ENCODE assay signal across 23 cellular contexts in the genomic region with DNA sequence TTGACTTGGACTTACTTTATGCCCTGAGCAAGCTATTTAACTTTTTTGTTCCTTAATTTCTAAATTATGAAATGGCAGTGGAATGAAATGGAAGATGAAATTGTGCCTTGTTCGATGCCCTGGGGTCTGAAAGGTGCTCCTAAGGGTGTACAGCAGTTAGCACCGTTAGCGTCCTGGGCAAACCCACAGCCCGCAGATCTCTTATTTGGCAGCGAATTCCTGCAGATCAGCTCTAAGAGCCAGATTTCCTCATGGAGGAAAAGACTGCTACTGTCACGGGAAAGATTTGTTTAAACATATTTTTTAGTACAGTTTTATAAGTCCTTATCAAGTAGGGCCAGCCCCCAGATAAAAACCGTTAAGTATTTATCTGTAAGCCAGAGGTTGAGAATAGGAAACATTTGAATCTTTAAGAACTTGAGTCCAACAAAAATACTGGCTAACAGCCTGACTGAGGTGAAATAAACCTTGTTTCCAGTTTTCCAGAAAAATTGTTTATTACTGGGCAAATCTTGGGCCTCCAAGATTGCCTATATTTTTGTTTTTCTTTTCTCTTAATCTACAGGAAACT.
DNase-seq lines count a peak whose midpoint lies in the region; ATAC-seq and TF ChIP-seq lines count a peak whose summit lies in the region.
"Had no signal": no experiment of that assay in that cellular context is flagged by ENCODE, and none has a peak within 500 bp of the region (broad histone marks: within the 10 kb centered on the region; RNA-seq: fewer than 3 reads in every experiment).

No MANE protein-coding gene starts in this region.

- intact Hi-C loops in IMR-90 (cut with micrococcal nuclease) (loop anchor here (5.0 kb wide), 1 partner anchor 42 kb away; no protein-coding TSS in a partner anchor), left ventricle myocardium superior (cut with micrococcal nuclease) (no loop called here), sigmoid colon (cut with DNase I) (loop anchor here (5.0 kb wide), 1 partner anchor 62 kb away; no protein-coding TSS in a partner anchor), lower leg skin (cut with DNase I; ENCODE audit: low total_unique reads) (no loop called here)

- no peak for TF ChIP-seq POLR2A in IMR-90 (IDR thresholded peaks at IDR 0.05; ENCODE audit: low read depth, low read length)
- no peak for TF ChIP-seq POLR2A in sigmoid colon (IDR thresholded peaks at IDR 0.05)
- no peak for TF ChIP-seq POLR2A in lower leg skin (IDR thresholded peaks at IDR 0.05)

- H3K23ac ChIP-seq in IMR-90 (ENCODE audit: low read depth, low read length) = no peak overlapping the region

- H3K9ac ChIP-seq in IMR-90 (ENCODE audit: low read depth, low read length) (no peak overlapping the region), adipocyte (ENCODE audit: low read length) (peak overlapping the region; percentile 55)

- no peak overlapping the region for H4K91ac ChIP-seq in IMR-90 (ENCODE audit: insufficient read depth, low read depth, low read length)

- no peak overlapping the region for H2AK5ac ChIP-seq in IMR-90 (ENCODE audit: low read depth, low read length)

- H3K4me1 ChIP-seq in IMR-90 (ENCODE audit: control insufficient read depth, insufficient read depth, low read length) (peaks cover 9% of the 10 kb centered on the region), adipocyte (ENCODE audit: control insufficient read depth, insufficient read depth, low read length) (peaks cover 34% of the 10 kb centered on the region), sigmoid colon (peaks cover 0 to 69% (median 44%) of the 10 kb centered on the region in 4 donors)

- POLR2A ChIA-PET in IMR-90 (lab: Charles Lee; ENCODE audit: unreplicated experiment) = no interaction called here

- CTCF ChIA-PET in IMR-90 (lab: Yijun Ruan, JAX) = no interaction called here

- H3K9me1 ChIP-seq in IMR-90 (ENCODE audit: insufficient read depth, low read length) = 0 out of 2 replicates have a peak, but pooled peaks cover 2% of the 10 kb centered on the region

- ATAC-seq in IMR-90 (ENCODE audit: low read depth) = no peak
- peak; percentile 25 for ATAC-seq in left ventricle myocardium superior
- ATAC-seq in HG03457 (IDR thresholded peaks at IDR 0.05; ENCODE audit: unreplicated experiment) = no peak
- ATAC-seq: activated CD8-positive, alpha-beta T cell treated with anti-CD3 and anti-CD28 coated beads, Interleukin-2, amount 10 ng/mL, durations not matched to agents 7 days and 5 days; activated naive CD4-positive, alpha-beta T cell treated with anti-CD3 and anti-CD28 coated beads, Interleukin-2, amount 50 U/mL, for 72 hours; activated T-cell treated with anti-CD3 and anti-CD28 coated beads, Interleukin-2, amount 50 U/mL, for 4 hours; natural killer cell treated with Interleukin-12 subunit alpha and Interleukin-12 subunit beta and Interleukin-15 and Interleukin-18, amount 100 ng/mL, for 72 hours; stimulated activated naive B cell treated with anti-CD40 and anti-IgM and Interleukin-4, amounts not matched to agents 10 μg/mL and 1 μg/mL and 100 μg/mL, for 72 hours had no signal

- no peak overlapping the region for H3K27ac ChIP-seq in IMR-90 (ENCODE audit: insufficient read depth, low read length)
- H3K27ac ChIP-seq in sigmoid colon = peak overlapping the region in 3 of 4 donors; percentile 71 to 84 (median 78)
- H3K27ac ChIP-seq in brain microvascular endothelial cell = no peak overlapping the region

- H3K4me3 ChIP-seq in IMR-90 (ENCODE audit: insufficient read depth, low read depth, low read length) = no peak overlapping the region
- H3K4me3 ChIP-seq in adipocyte (ENCODE audit: low read length) = no peak overlapping the region
- no peak overlapping the region for H3K4me3 ChIP-seq in sigmoid colon
- H3K4me3 ChIP-seq in lower leg skin (ENCODE audit: low read depth, poor library complexity, severe bottlenecking) = no peak overlapping the region
- H3K4me3 ChIP-seq in brain microvascular endothelial cell (ENCODE audit: low read depth, low read length) = no peak overlapping the region
- H3K4me3 ChIP-seq: upper lobe of left lung had no signal

- H4K20me1 ChIP-seq in IMR-90 (ENCODE audit: insufficient read depth, low read length) = no peaks in the 10 kb centered on the region

- no peak for TF ChIP-seq EP300 in sigmoid colon (IDR thresholded peaks at IDR 0.05)

- no peak overlapping the region for H2BK5ac ChIP-seq in IMR-90 (ENCODE audit: low read depth, low read length, poor library complexity, severe bottlenecking)

- H4K5ac ChIP-seq in IMR-90 (ENCODE audit: low read depth, low read length) = no peak overlapping the region

- H2AK9ac ChIP-seq in IMR-90 (replicated peaks; ENCODE audit: low read depth, low read length, poor library complexity) = no peak overlapping the region

- TF ChIP-seq CTCF in IMR-90 (conservative IDR thresholded peaks at IDR 0.05; ENCODE audit: low read depth, low read length) (no peak), sigmoid colon (IDR thresholded peaks at IDR 0.05) (no peak), lower leg skin (IDR thresholded peaks at IDR 0.05) (no peak), brain microvascular endothelial cell (IDR thresholded peaks at IDR 0.05; ENCODE audit: low read depth, low read length, missing control alignments) (no peak)

- no peaks in the 10 kb centered on the region for H3K79me1 ChIP-seq in IMR-90 (ENCODE audit: low read depth in 1 of 2, low read length in 2 of 2)

- no peak overlapping the region for H3K18ac ChIP-seq in IMR-90 (ENCODE audit: low read depth, low read length)

- H2AFZ ChIP-seq in IMR-90 (replicated peaks; ENCODE audit: low read length, poor library complexity) = no peak overlapping the region

- H3K9me3 ChIP-seq in IMR-90 (ENCODE audit: control insufficient read depth, insufficient read depth, low read length) (no peaks in the 10 kb centered on the region), adipocyte (ENCODE audit: control insufficient read depth, low read length) (no peaks in the 10 kb centered on the region), sigmoid colon (no peaks in the 10 kb centered on the region)
- H3K9me3 ChIP-seq: upper lobe of left lung had no signal

- H3K36me3 ChIP-seq in IMR-90 (ENCODE audit: control insufficient read depth, insufficient read depth, low read length) (no peaks in the 10 kb centered on the region), adipocyte (ENCODE audit: control insufficient read depth, insufficient read depth, low read length, severe bottlenecking) (no peaks in the 10 kb centered on the region), sigmoid colon (no peaks in the 10 kb centered on the region), brain microvascular endothelial cell (replicated peaks) (no peaks in the 10 kb centered on the region)
- H3K36me3 ChIP-seq: upper lobe of left lung had no signal

- no peak overlapping the region for H3K14ac ChIP-seq in IMR-90 (replicated peaks; ENCODE audit: low read depth, low read length)

- H3K4ac ChIP-seq in IMR-90 (ENCODE audit: low read depth, low read length) = no peak overlapping the region

- no peak for TF ChIP-seq RAD21 in IMR-90 (IDR thresholded peaks at IDR 0.05; ENCODE audit: low read length)

- DNase-seq in IMR-90 (no peak), adipocyte (ENCODE audit: low read depth) (no peak), left ventricle myocardium superior (no peak), sigmoid colon (no peak), Kasumi-1 (lab: John Stamatoyannopoulos, UW) (no peak), lower leg skin (ENCODE audit: low spot score in 2 of 2) (no peak), brain microvascular endothelial cell (no peak)
- DNase-seq: activated CD4-positive, CD25-positive, alpha-beta regulatory T cell; activated CD8-positive, alpha-beta T cell treated with anti-CD3 and anti-CD28 coated beads, Interleukin-2, amount 10 ng/mL, durations not matched to agents 7 days and 5 days; activated T-cell treated with anti-CD3 and anti-CD28 coated beads, Interleukin-2, amount 50 U/mL, for 4 hours; CD4-positive, alpha-beta memory T cell; DMS79; erythroblast; GOT3; mammary epithelial cell; NCI-H2081; NCI-H510A; stimulated activated naive B cell treated with anti-CD40 and anti-IgM and Interleukin-4, amounts not matched to agents 10 μg/mL and 1 μg/mL and 100 μg/mL, for 72 hours; T-helper 2 cell; upper lobe of left lung had no signal

- WGBS in IMR-90 (ENCODE audit: extremely low coverage in 2 of 2, insufficient read length in 1 of 2), 2 experiments = 61% methylated on average over 4 of the region's 7 CpGs; no CpG with 5 or more reads in 1 of the 2 experiments
- WGBS in sigmoid colon, 2 donors = 46 to 51% methylated on average over 7 of the region's 7 CpGs
- 37 to 44% methylated on average over 7 of the region's 7 CpGs for WGBS in lower leg skin, 2 donors

- H2BK15ac ChIP-seq in IMR-90 (ENCODE audit: low read depth, low read length) = peak overlapping the region; percentile 9; the same call in 1 of the 3 replicates

- no peak overlapping the region for H4K8ac ChIP-seq in IMR-90 (ENCODE audit: low read depth in 2 of 2, low read length in 2 of 2)

- H3K56ac ChIP-seq in IMR-90 (ENCODE audit: extremely low read depth, insufficient read depth, low read length) = no peak overlapping the region

- no peak overlapping the region for H2BK120ac ChIP-seq in IMR-90 (ENCODE audit: low read depth, low read length)

- in situ Hi-C loops in IMR-90 (cut with MboI; ENCODE audit: low sequenced_read_pairs) = no loop called here
- in situ Hi-C loops in brain microvascular endothelial cell (cut with HindIII; ENCODE audit: low pct_ligation_motif_present, low sequenced_read_pairs) = no loop called here

- H3K27me3 ChIP-seq in IMR-90 (ENCODE audit: control insufficient read depth, insufficient read depth, low read length) (no peaks in the 10 kb centered on the region), adipocyte (replicated peaks; ENCODE audit: control insufficient read depth, insufficient read depth, low read length) (no peaks in the 10 kb centered on the region), sigmoid colon (no peaks in the 10 kb centered on the region), brain microvascular endothelial cell (replicated peaks) (no peaks in the 10 kb centered on the region)
- H3K27me3 ChIP-seq: upper lobe of left lung had no signal

- dilution Hi-C loops in IMR-90 (cut with HindIII; ENCODE audit: low sequenced_read_pairs, unreplicated experiment) = no loop called here

- no TSS peak for BruUV-seq in IMR-90 (replicated peaks; lab: Mats Ljungman, UMichigan)

- H2BK20ac ChIP-seq in IMR-90 (ENCODE audit: low read depth, low read length) = no peak overlapping the region

- no peak overlapping the region for H3K4me2 ChIP-seq in IMR-90 (ENCODE audit: low read depth, low read length)

TF ChIP-seq in IMR-90, 13 proteins besides CTCF, POLR2A, EP300 and RAD21 (continues in another document):
- TF ChIP-seq, protein P1, sequence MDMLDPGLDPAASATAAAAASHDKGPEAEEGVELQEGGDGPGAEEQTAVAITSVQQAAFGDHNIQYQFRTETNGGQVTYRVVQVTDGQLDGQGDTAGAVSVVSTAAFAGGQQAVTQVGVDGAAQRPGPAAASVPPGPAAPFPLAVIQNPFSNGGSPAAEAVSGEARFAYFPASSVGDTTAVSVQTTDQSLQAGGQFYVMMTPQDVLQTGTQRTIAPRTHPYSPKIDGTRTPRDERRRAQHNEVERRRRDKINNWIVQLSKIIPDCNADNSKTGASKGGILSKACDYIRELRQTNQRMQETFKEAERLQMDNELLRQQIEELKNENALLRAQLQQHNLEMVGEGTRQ (IDR thresholded peaks at IDR 0.05; ENCODE audit: low read depth, low read length) = no peak
- no peak for TF ChIP-seq MAZ (IDR thresholded peaks at IDR 0.05; ENCODE audit: borderline replicate concordance, low read depth, low read length)
- TF ChIP-seq MXI1 (IDR thresholded peaks at IDR 0.05; ENCODE audit: borderline replicate concordance, low read depth, low read length) = no peak

Comparison
In these comparisons a context has a peak if more than half of its experiments do, and no peak if none do; other contexts are left out.
1. H3K27ac ChIP-seq: peak in sigmoid colon (3 of 4); none in IMR-90 (single experiment) and brain microvascular endothelial cell (single experiment).
2. intact Hi-C loops: an anchor here in IMR-90 (5.0 kb wide) and sigmoid colon (5.0 kb wide); none called in left ventricle myocardium superior and lower leg skin.